ENCODE assay signal across 14 cellular contexts in genomic region chr3:112672716-112673506, GRCh38. TPM values are rescaled to one million over a fixed set of nuclear protein-coding genes. Genes with fewer than 3 reads are reported as not detected.
DNase-seq lines count a peak whose midpoint lies in the region; ATAC-seq and TF ChIP-seq lines count a peak whose summit lies in the region.
"Had no signal": no experiment of that assay in that cellular context is flagged by ENCODE, and none has a peak within 500 bp of the region (broad histone marks: within the 10 kb centered on the region; RNA-seq: fewer than 3 reads in every experiment).

No MANE protein-coding gene starts in this region.

- no peak for ATAC-seq in HG03378 (IDR thresholded peaks at IDR 0.05; ENCODE audit: unreplicated experiment)
- ATAC-seq in HG02885 (IDR thresholded peaks at IDR 0.05; ENCODE audit: poor library complexity, unreplicated experiment) = no peak
- ATAC-seq: HepG2 had no signal

- no peaks in the 10 kb centered on the region for H3K79me1 ChIP-seq in mesenchymal stem cell (replicated peaks; ENCODE audit: low read length, poor library complexity, severe bottlenecking)

- H3K9me3 ChIP-seq in mesenchymal stem cell (ENCODE audit: control insufficient read depth, low read length) = no peaks in the 10 kb centered on the region
- H3K9me3 ChIP-seq: right lobe of liver had no signal

- intact Hi-C loops in Calu3 (cut with micrococcal nuclease; ENCODE audit: unreplicated experiment) = no loop called here

- no peak overlapping the region for H3K14ac ChIP-seq in mesenchymal stem cell (ENCODE audit: low read length in 2 of 2)

- no peak overlapping the region for H3K4me3 Mint-ChIP-seq in Calu3 (ENCODE audit: low read depth, unreplicated experiment)
- peak overlapping the region; percentile 5 for H3K4me3 Mint-ChIP-seq in activated CD4-positive, alpha-beta memory T cell treated with anti-CD3 and anti-CD28 coated beads, Interleukin-2, amount 10 ng/mL, durations not matched to agents 7 days and 5 days

- H2BK5ac ChIP-seq in mesenchymal stem cell (ENCODE audit: low read depth, low read length, poor library complexity, severe bottlenecking) = no peak overlapping the region

- H3K9ac ChIP-seq in mesenchymal stem cell (ENCODE audit: low read length) = peak overlapping the region; percentile 66

- H3K4me3 ChIP-seq in ACC112 (ENCODE audit: low read depth, low read length) (peak overlapping the region; percentile 10; the same call in 1 of the 2 replicates), mesenchymal stem cell (ENCODE audit: insufficient read depth in 1 of 2, low read depth in 1 of 2, low read length in 2 of 2) (no peak overlapping the region)
- H3K4me3 ChIP-seq: right lobe of liver had no signal

- peak overlapping the region; percentile 9 for H4K91ac ChIP-seq in mesenchymal stem cell (ENCODE audit: low read length)

- H2BK12ac ChIP-seq in mesenchymal stem cell (ENCODE audit: low read length in 2 of 2) = peak overlapping the region in 1 of 2 experiments; percentile 79

- no peak for TF ChIP-seq CTCF in Calu3 (IDR thresholded peaks at IDR 0.05; ENCODE audit: unreplicated experiment)

- no peaks in the 10 kb centered on the region for H3K27me3 Mint-ChIP-seq in Calu3 (ENCODE audit: unreplicated experiment)
- no peaks in the 10 kb centered on the region for H3K27me3 Mint-ChIP-seq in activated CD4-positive, alpha-beta memory T cell treated with anti-CD3 and anti-CD28 coated beads, Interleukin-2, amount 10 ng/mL, durations not matched to agents 7 days and 5 days

- BruUV-seq in Calu3 (replicated peaks; lab: Mats Ljungman, UMichigan) = no TSS peak

- H3K27ac ChIP-seq in ACC112 (ENCODE audit: low read depth, low read length) = peak overlapping the region; percentile 97
- peak overlapping the region; percentile 93 for H3K27ac ChIP-seq in mesenchymal stem cell (ENCODE audit: low read length, poor library complexity, severe bottlenecking)
- H3K27ac ChIP-seq: right lobe of liver had no signal

- H3K79me2 ChIP-seq in ACC112 (ENCODE audit: control insufficient read depth, insufficient read depth, low read length, unreplicated experiment) = no peaks in the 10 kb centered on the region

- H3K18ac ChIP-seq in mesenchymal stem cell (ENCODE audit: low read depth in 1 of 2, low read length in 2 of 2) = peak overlapping the region; percentile 13 to 23

- peak overlapping the region; percentile 20 for H2AFZ ChIP-seq in ACC112 (ENCODE audit: low read length, unreplicated experiment)
- H2AFZ ChIP-seq in mesenchymal stem cell (ENCODE audit: low read depth, low read length) = no peak overlapping the region

- no peak overlapping the region for H3K23ac ChIP-seq in mesenchymal stem cell (ENCODE audit: low read length in 2 of 2)

- no peaks in the 10 kb centered on the region for H3K36me3 ChIP-seq in ACC112 (ENCODE audit: insufficient read depth, low read length)
- no peaks in the 10 kb centered on the region for H3K36me3 ChIP-seq in mesenchymal stem cell (ENCODE audit: control insufficient read depth in 1 of 2, insufficient read depth in 2 of 2, low read depth in 1 of 2, low read length in 2 of 2)
- H3K36me3 ChIP-seq: right lobe of liver had no signal

- H3K4me1 ChIP-seq in ACC112 (ENCODE audit: control insufficient read depth, insufficient read depth, low read length, unreplicated experiment) = peaks cover 60% of the 10 kb centered on the region
- peaks cover 9% of the 10 kb centered on the region for H3K4me1 ChIP-seq in mesenchymal stem cell (ENCODE audit: control insufficient read depth, insufficient read depth, low read depth, low read length)
- H3K4me1 ChIP-seq: right lobe of liver had no signal

- CTCF ChIA-PET in Calu3 (lab: Charles Lee) = interaction anchor here (1.2 kb wide), 1 partner anchor 20 kb away, joined by 3 read pairs; no protein-coding TSS in a partner anchor
- CTCF ChIA-PET in activated CD4-positive, alpha-beta memory T cell treated with anti-CD3 and anti-CD28 coated beads, Interleukin-2, amount 10 ng/mL, durations not matched to agents 7 days and 5 days (lab: Charles Lee) = interaction anchor here (1.1 to 1.2 kb wide), 2 partner anchors 62 to 306 kb away, joined by 3 to 5 read pairs; no protein-coding TSS in a partner anchor

- DNase-seq in Calu3 (no peak), mesenchymal stem cell (no peak), NCI-H1105 treated with DMSO at 0.1 percent for 48 hours (lab: John Stamatoyannopoulos, UW) (no peak), NCI-H226 (no peak)
- DNase-seq in activated CD4-positive, alpha-beta memory T cell treated with anti-CD3 and anti-CD28 coated beads, Interleukin-2, amount 10 ng/mL, durations not matched to agents 7 days and 5 days = peak; percentile 33
- DNase-seq: activated naive CD4-positive, alpha-beta T cell treated with Interleukin-2 at 50 U/mL for 16 hours; NCI-H146; NCI-H69; right lobe of liver; Right ventricle myocardium superior had no signal

- H3K4me2 ChIP-seq in mesenchymal stem cell (ENCODE audit: low read length, poor library complexity, severe bottlenecking) = no peak overlapping the region

- H2BK15ac ChIP-seq in mesenchymal stem cell (ENCODE audit: low read depth, poor library complexity, severe bottlenecking) = no peak overlapping the region

- H3K36me3 Mint-ChIP-seq in Calu3 (ENCODE audit: insufficient read depth, unreplicated experiment) = no peaks in the 10 kb centered on the region
- H3K36me3 Mint-ChIP-seq in activated CD4-positive, alpha-beta memory T cell treated with anti-CD3 and anti-CD28 coated beads, Interleukin-2, amount 10 ng/mL, durations not matched to agents 7 days and 5 days (ENCODE audit: low read depth) = peaks cover 10% of the 10 kb centered on the region

- H3K4me1 Mint-ChIP-seq in Calu3 (ENCODE audit: low read depth, unreplicated experiment) = peaks cover 38% of the 10 kb centered on the region
- peaks cover 85% of the 10 kb centered on the region for H3K4me1 Mint-ChIP-seq in activated CD4-positive, alpha-beta memory T cell treated with anti-CD3 and anti-CD28 coated beads, Interleukin-2, amount 10 ng/mL, durations not matched to agents 7 days and 5 days

- peak overlapping the region; percentile 61 for H3K27ac Mint-ChIP-seq in Calu3 (ENCODE audit: unreplicated experiment)
- peak overlapping the region; percentile 95 for H3K27ac Mint-ChIP-seq in activated CD4-positive, alpha-beta memory T cell treated with anti-CD3 and anti-CD28 coated beads, Interleukin-2, amount 10 ng/mL, durations not matched to agents 7 days and 5 days

- POLR2A ChIA-PET in activated CD4-positive, alpha-beta memory T cell treated with anti-CD3 and anti-CD28 coated beads, Interleukin-2, amount 10 ng/mL, durations not matched to agents 7 days and 5 days (lab: Charles Lee) = interaction anchor here (1.1 to 1.5 kb wide), 3 partner anchors 30 to 175 kb away, joined by 3 to 5 read pairs (median 3); no protein-coding TSS in a partner anchor

- H3K4ac ChIP-seq in mesenchymal stem cell (ENCODE audit: low read depth in 1 of 2, low read length in 2 of 2) = peak overlapping the region; percentile 16 to 47

- H2BK120ac ChIP-seq in mesenchymal stem cell (ENCODE audit: low read depth, low read length) = no peak overlapping the region

- 78% methylated on average over 2 of the region's 5 CpGs for WGBS in mesenchymal stem cell

- peak overlapping the region; percentile 3 for H4K8ac ChIP-seq in mesenchymal stem cell (ENCODE audit: low read length)

- peak overlapping the region; percentile 29 for H2AK5ac ChIP-seq in mesenchymal stem cell (ENCODE audit: low read length, severe bottlenecking)

- H3K27me3 ChIP-seq in ACC112 (ENCODE audit: insufficient read depth, low read length) (no peaks in the 10 kb centered on the region), mesenchymal stem cell (ENCODE audit: control insufficient read depth in 1 of 2, insufficient read depth in 1 of 2, low read length in 2 of 2) (no peaks in the 10 kb centered on the region)
- H3K27me3 ChIP-seq: right lobe of liver had no signal

- H3K9me3 Mint-ChIP-seq in Calu3 (ENCODE audit: low read depth, unreplicated experiment) = no peaks in the 10 kb centered on the region
- H3K9me3 Mint-ChIP-seq in activated CD4-positive, alpha-beta memory T cell treated with anti-CD3 and anti-CD28 coated beads, Interleukin-2, amount 10 ng/mL, durations not matched to agents 7 days and 5 days = no peaks in the 10 kb centered on the region

RNA-seq across cellular contexts. Expression of gene CCDC80, which starts 32.0 kb away (rescaled TPM):
- 0.39 and 1.1 TPM in 2 replicates for total RNA-seq in Calu3 (2022)
- under 1 TPM; 0.25 to 0.40 TPM for total RNA-seq in activated CD4-positive, alpha-beta memory T cell treated with anti-CD3 and anti-CD28 coated beads, Interleukin-2, amount 10 ng/mL, durations not matched to agents 7 days and 5 days
- polyA plus RNA-seq in mesenchymal stem cell (2013, experiment 1 of 2) = 220 TPM
- polyA plus RNA-seq in mesenchymal stem cell (2013, experiment 2 of 2) = 229 TPM
- total RNA-seq: HepG2 had no signal
- polyA plus RNA-seq: HepG2 had no signal
